ENCODE assay signal across 23 cellular contexts in the genomic region with DNA sequence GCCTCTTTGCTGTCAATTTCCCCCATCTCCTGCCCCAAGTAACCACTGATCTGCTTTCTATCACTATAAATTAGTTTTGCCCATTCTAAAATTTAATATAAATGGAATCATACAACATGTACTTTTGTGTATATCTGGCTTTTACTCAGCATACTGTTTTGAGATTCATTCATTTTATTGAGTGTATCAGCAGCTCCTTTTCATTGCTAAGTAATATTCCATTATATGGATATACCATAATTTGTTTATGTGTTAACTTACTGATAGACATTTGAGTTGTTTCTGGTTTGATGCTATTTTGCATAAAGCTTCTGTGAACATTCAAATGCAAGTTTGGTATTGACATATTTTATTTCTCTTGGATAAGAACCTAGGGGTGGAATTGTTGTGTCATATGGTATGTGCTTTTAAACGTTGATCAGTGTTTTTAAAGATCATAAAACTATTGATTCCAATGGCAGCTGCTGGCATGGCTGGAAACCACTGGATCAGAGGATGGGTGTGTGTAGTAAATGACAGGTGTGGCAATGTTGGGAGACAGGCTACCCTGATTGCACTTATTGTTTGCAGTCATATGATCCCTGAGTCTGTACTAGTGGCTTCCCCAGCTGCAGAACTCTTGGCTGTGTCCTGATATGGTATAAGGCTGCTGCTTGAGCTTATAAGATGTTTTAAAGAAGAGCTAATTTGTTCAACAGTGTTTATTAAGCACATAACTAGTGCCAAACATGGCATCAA.
A peak's percentile ranks its signal among the peaks of the same experiment; 100 is the strongest.
DNase-seq lines count a peak whose midpoint lies in the region; ATAC-seq, FAIRE-seq and TF ChIP-seq lines count a peak whose summit lies in the region.
"Had no signal": no experiment of that assay in that cellular context is flagged by ENCODE, and none has a peak within 500 bp of the region (broad histone marks: within the 10 kb centered on the region; RNA-seq: fewer than 3 reads in every experiment).

No MANE protein-coding gene starts in this region.

- no peak overlapping the region for H4K91ac ChIP-seq in H1 (replicated peaks; ENCODE audit: insufficient read length, low read length)

- H2BK15ac ChIP-seq in H1 (ENCODE audit: low read length), result no peak overlapping the region

- FAIRE-seq in H1 (lab: Jason Lieb, UNC) (no peak), small intestine (lab: Jason Lieb, UNC) (no peak)
- FAIRE-seq: A204.1, D721Med, G401.6, GM12892, GM18507, HTR-8/SVneo had no signal

- H3K9me3 ChIP-seq in HEK293 (ENCODE audit: control insufficient read depth, insufficient read depth, low read depth, low read length) (no peaks in the 10 kb centered on the region), H1 (ENCODE audit: insufficient read depth in 2 of 2, low read depth in 1 of 2, low read length in 1 of 2) (peaks cover 0 to 3% of the 10 kb centered on the region in 2 experiments; a peak in 3 of 4 replicates), small intestine (ENCODE audit: control insufficient read depth, low read depth) (no peaks in the 10 kb centered on the region)
- H3K9me3 ChIP-seq: BE2C, Caco-2 had no signal

- 91% methylated on average over 1 of the region's 1 CpG; no CpG with 5 or more reads in 1 of the 2 experiments for WGBS in H1 (ENCODE audit: extremely low coverage in 1 of 2, insufficient coverage in 1 of 2, insufficient read length in 1 of 2, insufficient replicate concordance in 2 of 2, low coverage in 1 of 2, low lambda C conversion rate in 2 of 2, missing lambda C conversion rate in 1 of 2), 2 experiments
- 17 to 55% (median 34%) methylated on average over 1 of the region's 1 CpG for WGBS in small intestine, 3 donors

- CTCF ChIA-PET in HEK293 (lab: Yijun Ruan, JAX), result interaction anchor here (0.9 kb wide), 1 partner anchor 20 kb away, joined by 3 read pairs; no protein-coding TSS in a partner anchor
- CTCF ChIA-PET in H1 (lab: Charles Lee; ENCODE audit: partially characterized antibody), result interaction anchor here (0.5 to 1.5 kb wide), 3 partner anchors 18 to 605 kb away, joined by 3 to 6 read pairs (median 5); a partner anchor contains a TSS

- intact Hi-C loops in left cardiac atrium (cut with DNase I), result no loop called here

- no peak overlapping the region for H3K27ac ChIP-seq in HEK293 (ENCODE audit: extremely low read depth, low read depth, low read length)
- no peak overlapping the region for H3K27ac ChIP-seq in H1 (ENCODE audit: low read depth, low read length)
- H3K27ac ChIP-seq in small intestine (ENCODE audit: low read depth in 1 of 2, low read length in 1 of 2), result no peak overlapping the region

- no peak overlapping the region for H2BK12ac ChIP-seq in H1 (ENCODE audit: low read depth, low read length)

- H3K4me3 ChIP-seq in HEK293 (ENCODE audit: low read depth, low read length) (no peak overlapping the region), H1 (ENCODE audit: extremely low read depth in 1 of 4, insufficient read depth in 2 of 4, low read depth in 3 of 4, low read length in 4 of 4) (no peak overlapping the region), small intestine (ENCODE audit: low read depth in 1 of 2, low read length in 2 of 2) (no peak overlapping the region)

- no peaks in the 10 kb centered on the region for H3K27me3 ChIP-seq in H1 (replicated peaks in 1 of 4; ENCODE audit: control insufficient read depth in 3 of 4, extremely low read depth in 1 of 4, insufficient read depth in 3 of 4, low read length in 3 of 4)
- no peaks in the 10 kb centered on the region for H3K27me3 ChIP-seq in small intestine (ENCODE audit: control insufficient read depth in 2 of 2, insufficient read depth in 2 of 2, low read length in 2 of 2)
- H3K27me3 ChIP-seq: BE2C had no signal

- no peak overlapping the region for H3K23ac ChIP-seq in H1 (ENCODE audit: insufficient read length)

- no peaks in the 10 kb centered on the region for H3K79me2 ChIP-seq in H1 (ENCODE audit: control insufficient read depth in 1 of 2, insufficient read depth in 2 of 2, low read length in 2 of 2)

- H4K8ac ChIP-seq in H1 (ENCODE audit: extremely low read depth, insufficient read depth, low read length), result no peak overlapping the region

- TF ChIP-seq CTCF in HEK293 (tag by site-specific recombination; IDR thresholded peaks at IDR 0.05) (no peak), H1 (IDR thresholded peaks at IDR 0.05; ENCODE audit: control extremely low read depth in 1 of 3, insufficient read depth in 1 of 3, low read depth in 1 of 3, low read length in 3 of 3) (no peak)

- no peaks in the 10 kb centered on the region for H3K23me2 ChIP-seq in H1 (ENCODE audit: low read depth, low read length)

- no peak for TF ChIP-seq EP300 in H1 (IDR thresholded peaks at IDR 0.05; ENCODE audit: borderline replicate concordance in 1 of 2, low read depth in 2 of 2, low read length in 2 of 2)

- no peak for TF ChIP-seq POLR2A in H1 (IDR thresholded peaks at IDR 0.05; ENCODE audit: control extremely low read depth in 1 of 2, low read depth in 2 of 2, low read length in 2 of 2)

- ATAC-seq in GM21529 (IDR thresholded peaks at IDR 0.05; ENCODE audit: unreplicated experiment), result no peak
- no peak for ATAC-seq in left cardiac atrium

- DNase-seq in COLO668 (lab: John Stamatoyannopoulos, UW; ENCODE audit: unreplicated experiment), result peak; percentile 6
- DNase-seq in H1 (ENCODE audit: low read depth in 1 of 2, low spot score in 2 of 2), result no peak
- peak; percentile 5 for DNase-seq in small intestine
- no peak for DNase-seq in left cardiac atrium
- DNase-seq in NCI-H82 treated with DMSO at 0.1 percent for 48 hours (lab: John Stamatoyannopoulos, UW; ENCODE audit: unreplicated experiment), result no peak
- DNase-seq: ACHN; BE2C; C1 segment of cervical spinal cord; Caco-2; CD4-positive, CD25-positive, alpha-beta regulatory T cell; CD8-positive, alpha-beta memory T cell; GOT3; H9; IMR-90; KBM-7 had no signal

- POLR2A ChIA-PET in HEK293 (lab: Yijun Ruan, JAX), result no interaction called here
- POLR2A ChIA-PET in H1 (lab: Charles Lee; ENCODE audit: partially characterized antibody), result no interaction called here

- H3K18ac ChIP-seq in H1 (ENCODE audit: extremely low read depth, low read length), result no peak overlapping the region

- H4K5ac ChIP-seq in H1 (ENCODE audit: insufficient read length, low read depth, low read length), result no peak overlapping the region

- H3K79me1 ChIP-seq in H1 (ENCODE audit: low read depth, low read length), result no peaks in the 10 kb centered on the region

- H2BK20ac ChIP-seq in H1 (ENCODE audit: low read length), result no peak overlapping the region

- no peak overlapping the region for H2AK5ac ChIP-seq in H1 (ENCODE audit: low read depth, low read length)

- no peak overlapping the region for H2AFZ ChIP-seq in H1 (ENCODE audit: low read length)

- H3K14ac ChIP-seq in H1 (ENCODE audit: insufficient read length), result no peak overlapping the region

- H3K56ac ChIP-seq in H1 (replicated peaks; ENCODE audit: insufficient read length, low read depth, low read length), result no peak overlapping the region

- H3K4me1 ChIP-seq in HEK293 (ENCODE audit: control insufficient read depth, insufficient read depth, low read length) (no peaks in the 10 kb centered on the region), H1 (replicated peaks in 1 of 4; ENCODE audit: control insufficient read depth in 3 of 4, insufficient read depth in 4 of 4, low read length in 3 of 4) (no peaks in the 10 kb centered on the region), small intestine (ENCODE audit: control insufficient read depth in 2 of 2, insufficient read depth in 1 of 2, low read depth in 1 of 2, low read length in 1 of 2) (no peaks in the 10 kb centered on the region)
- H3K4me1 ChIP-seq: BE2C, Caco-2 had no signal

- no peak overlapping the region for H3K4ac ChIP-seq in H1 (replicated peaks; ENCODE audit: insufficient read length, low read depth, low read length)

- H3K36me3 ChIP-seq in HEK293 (ENCODE audit: control insufficient read depth in 2 of 2, insufficient read depth in 1 of 2, low read length in 2 of 2) (no peaks in the 10 kb centered on the region), H1 (ENCODE audit: control insufficient read depth in 2 of 4, insufficient read depth in 4 of 4, low read length in 3 of 4) (0 out of 8 replicates have a peak, but pooled peaks cover 0 to 3% (median 0%) of the 10 kb centered on the region in 4 experiments), small intestine (ENCODE audit: control insufficient read depth in 2 of 2, insufficient read depth in 2 of 2, low read length in 2 of 2) (peaks cover 4 to 12% of the 10 kb centered on the region in 2 donors)
- H3K36me3 ChIP-seq: BE2C had no signal

- no peak for TF ChIP-seq RAD21 in H1 (IDR thresholded peaks at IDR 0.05 in 1 of 2, conservative IDR thresholded peaks at IDR 0.05 in 1 of 2; ENCODE audit: low read depth in 2 of 2, low read length in 2 of 2)

- H3K4me2 ChIP-seq in H1 (ENCODE audit: insufficient read depth in 1 of 2, low read depth in 2 of 2, low read length in 2 of 2), result no peak overlapping the region

- no peaks in the 10 kb centered on the region for H4K20me1 ChIP-seq in H1 (replicated peaks in 1 of 2; ENCODE audit: control insufficient read depth in 1 of 2, insufficient read depth in 2 of 2, low read length in 2 of 2)

- H2BK120ac ChIP-seq in H1 (replicated peaks; ENCODE audit: low read depth, low read length), result no peak overlapping the region

- H2BK5ac ChIP-seq in H1 (ENCODE audit: low read depth, low read length), result no peak overlapping the region

- H3K9ac ChIP-seq in H1 (replicated peaks in 1 of 4; ENCODE audit: extremely low read depth in 1 of 4, low read depth in 3 of 4, low read length in 3 of 4), result no peak overlapping the region

TF ChIP-seq in HEK293, 187 proteins besides CTCF, POLR2A, EP300 and RAD21 (continues in another document):
- TF ChIP-seq ZNF626 (tag by site-specific recombination; IDR thresholded peaks at IDR 0.05) (no peak), ZNF146 (tag by site-specific recombination; IDR thresholded peaks at IDR 0.05) (peak; percentile 52; the same call in 1 of the 2 replicates), ZNF510 (tag by site-specific recombination; IDR thresholded peaks at IDR 0.05; ENCODE audit: insufficient replicate concordance) (no peak), SALL2 (tag by site-specific recombination; IDR thresholded peaks at IDR 0.05; ENCODE audit: borderline replicate concordance) (no peak), ZNF701 (tag by site-specific recombination; IDR thresholded peaks at IDR 0.05) (no peak), ZNF423 (tag by site-specific recombination; IDR thresholded peaks at IDR 0.05) (no peak), ZNF621 (tag by site-specific recombination; IDR thresholded peaks at IDR 0.05) (no peak)

TF ChIP-seq in H1, 55 proteins besides CTCF, POLR2A, EP300 and RAD21:
- TF ChIP-seq GABPA (IDR thresholded peaks at IDR 0.05; ENCODE audit: borderline replicate concordance, insufficient read depth, low read length), result no peak
- no peak for TF ChIP-seq CBX8 (IDR thresholded peaks at IDR 0.05; ENCODE audit: borderline replicate concordance, low read depth, low read length)
- TF ChIP-seq KDM1A (IDR thresholded peaks at IDR 0.05; ENCODE audit: borderline replicate concordance, low read length), result 0 out of 2 replicates have a peak, but pooled peaks have one; percentile 51
- TF ChIP-seq YY1 (IDR thresholded peaks at IDR 0.05; ENCODE audit: low read depth, low read length), result no peak
- TF ChIP-seq RXRA (IDR thresholded peaks at IDR 0.05; ENCODE audit: insufficient read depth, low read depth, low read length), result no peak
TF ChIP-seq in H1: peak in this region for 1.

Comparison
In these comparisons a context has a peak if more than half of its experiments do, and no peak if none do; other contexts are left out.
1. DNase-seq: peak in COLO668 (single experiment) and small intestine (single experiment); none in H1 (0 of 2), left cardiac atrium (single experiment) and NCI-H82 treated with DMSO at 0.1 percent for 48 hours (single experiment).